ENCODE assay signal across 22 cellular contexts in the genomic region with DNA sequence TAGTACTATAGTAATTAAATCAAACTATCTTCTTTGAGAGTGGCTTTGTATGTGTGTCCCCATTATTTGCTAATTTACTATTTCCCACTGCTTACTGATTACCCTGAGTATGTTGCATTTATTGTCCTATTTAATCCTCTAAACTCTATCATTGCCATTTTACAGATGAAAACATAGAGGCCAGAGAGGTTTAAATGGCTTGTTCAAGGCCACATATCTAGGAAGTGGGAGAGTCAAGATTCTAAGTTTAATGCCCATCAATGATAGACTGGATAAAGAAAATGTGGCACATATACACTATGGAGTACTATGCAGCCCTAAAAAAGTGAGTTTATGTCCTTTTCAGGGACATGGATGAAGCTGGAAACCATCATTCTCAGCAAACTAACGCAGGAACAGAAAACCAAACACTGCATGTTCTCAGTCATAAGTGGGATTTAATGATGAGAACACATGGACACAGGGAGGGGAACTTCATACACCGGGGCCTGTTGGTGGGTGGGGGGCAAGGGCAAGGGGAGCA.
DNase-seq lines count a peak whose midpoint lies in the region; ATAC-seq, FAIRE-seq and TF ChIP-seq lines count a peak whose summit lies in the region.
"Had no signal": no experiment of that assay in that cellular context is flagged by ENCODE, and none has a peak within 500 bp of the region (broad histone marks: within the 10 kb centered on the region; RNA-seq: fewer than 3 reads in every experiment).

No MANE protein-coding gene starts in this region.

- H2BK120ac ChIP-seq in H1 (replicated peaks; ENCODE audit: low read depth, low read length): no peak overlapping the region

- no peak overlapping the region for H3K14ac ChIP-seq in H1 (ENCODE audit: insufficient read length)

- no peak overlapping the region for H2AK5ac ChIP-seq in H1 (ENCODE audit: low read depth, low read length)

- H3K18ac ChIP-seq in H1 (ENCODE audit: extremely low read depth, low read length): no peak overlapping the region

- H2AFZ ChIP-seq in HepG2 (ENCODE audit: low read length) (no peak overlapping the region), OCI-LY7 (ENCODE audit: low read length) (peak overlapping the region; percentile 2; the same call in 1 of the 2 replicates), H1 (ENCODE audit: low read length) (no peak overlapping the region)

- H3K4me2 ChIP-seq in HepG2 (ENCODE audit: low read depth, low read length) (no peak overlapping the region), OCI-LY7 (ENCODE audit: low read length) (peak overlapping the region; percentile 64; the same call in 1 of the 2 replicates), H1 (ENCODE audit: insufficient read depth in 1 of 2, low read depth in 2 of 2, low read length in 2 of 2) (no peak overlapping the region)

- no peaks in the 10 kb centered on the region for H4K20me1 ChIP-seq in HepG2 (ENCODE audit: insufficient read depth, low read length)
- H4K20me1 ChIP-seq in OCI-LY7 (ENCODE audit: insufficient read depth, low read length): no peaks in the 10 kb centered on the region
- no peaks in the 10 kb centered on the region for H4K20me1 ChIP-seq in H1 (replicated peaks in 1 of 2; ENCODE audit: control insufficient read depth in 1 of 2, insufficient read depth in 2 of 2, low read length in 2 of 2)

- no peak overlapping the region for H4K5ac ChIP-seq in H1 (ENCODE audit: insufficient read length, low read depth, low read length)

- H2BK5ac ChIP-seq in H1 (ENCODE audit: low read depth, low read length): no peak overlapping the region

- ATAC-seq in HepG2: no peak
- no peak for ATAC-seq in right lobe of liver
- ATAC-seq in GM19395 (IDR thresholded peaks at IDR 0.05; ENCODE audit: unreplicated experiment): no peak
- ATAC-seq: Right ventricle myocardium inferior had no signal

- no peak for TF ChIP-seq EP300 in HepG2 (IDR thresholded peaks at IDR 0.05; ENCODE audit: low read depth in 2 of 2, low read length in 2 of 2)
- no peak for TF ChIP-seq EP300 in HepG2 (CRISPR knock-in tag; IDR thresholded peaks at IDR 0.05; ENCODE audit: borderline replicate concordance)
- no peak for TF ChIP-seq EP300 in H1 (IDR thresholded peaks at IDR 0.05; ENCODE audit: borderline replicate concordance in 1 of 2, low read depth in 2 of 2, low read length in 2 of 2)

- H3K23me2 ChIP-seq in H1 (ENCODE audit: low read depth, low read length): no peaks in the 10 kb centered on the region

- intact Hi-C loops in HepG2 (cut with micrococcal nuclease; ENCODE audit: unreplicated experiment) (no loop called here), right lobe of liver (cut with DNase I) (no loop called here), OCI-LY7 (cut with micrococcal nuclease; ENCODE audit: unreplicated experiment) (loop anchor here (2.0 to 5.0 kb wide), 4 partner anchors 106 to 556 kb away; a partner anchor contains a TSS)

- TF ChIP-seq CTCF in HepG2 (CRISPR knock-in tag; IDR thresholded peaks at IDR 0.05) (no peak), right lobe of liver (IDR thresholded peaks at IDR 0.05) (no peak), OCI-LY7 (conservative IDR thresholded peaks at IDR 0.05; ENCODE audit: low read length) (no peak), H1 (IDR thresholded peaks at IDR 0.05; ENCODE audit: control extremely low read depth in 1 of 3, insufficient read depth in 1 of 3, low read depth in 1 of 3, low read length in 3 of 3) (no peak)

- in situ Hi-C loops in HepG2 (cut with HindIII; ENCODE audit: extremely low pct_ligation_motif_present, low pct_unique_long_range_greater_than_20kb): no loop called here

- H3K56ac ChIP-seq in H1 (replicated peaks; ENCODE audit: insufficient read length, low read depth, low read length): no peak overlapping the region

- H3K36me3 ChIP-seq in HepG2 (replicated peaks in 1 of 2; ENCODE audit: control insufficient read depth in 1 of 2, insufficient read depth in 2 of 2, low read length in 2 of 2): no peaks in the 10 kb centered on the region
- no peaks in the 10 kb centered on the region for H3K36me3 ChIP-seq in right lobe of liver
- H3K36me3 ChIP-seq in OCI-LY7 (ENCODE audit: insufficient read depth, low read length): no peaks in the 10 kb centered on the region
- H3K36me3 ChIP-seq in H1 (ENCODE audit: control insufficient read depth in 2 of 4, insufficient read depth in 4 of 4, low read length in 3 of 4): no peaks in the 10 kb centered on the region
- H3K36me3 ChIP-seq: SJSA1 had no signal

- BruUV-seq in HepG2 (replicated peaks; lab: Mats Ljungman, UMichigan): no TSS peak
- BruUV-seq in OCI-LY7 (replicated peaks; lab: Mats Ljungman, UMichigan): no TSS peak

- POLR2A ChIA-PET in HepG2 (lab: Yijun Ruan, JAX) (no interaction called here), OCI-LY7 (lab: Charles Lee) (interaction anchor here (0.5 to 2.1 kb wide), 9 partner anchors 8 to 686 kb away, joined by 3 to 10 read pairs (median 4); no protein-coding TSS in a partner anchor), H1 (lab: Charles Lee; ENCODE audit: partially characterized antibody) (interaction anchor here (1.2 to 1.9 kb wide), 2 partner anchors 11 to 12 kb away, joined by 4 to 5 read pairs; no protein-coding TSS in a partner anchor)

- H3K27me3 ChIP-seq in HepG2 (ENCODE audit: control insufficient read depth in 1 of 2, insufficient read depth in 2 of 2, low read length in 2 of 2) (no peaks in the 10 kb centered on the region), right lobe of liver (no peaks in the 10 kb centered on the region), H1 (replicated peaks in 1 of 4; ENCODE audit: control insufficient read depth in 3 of 4, extremely low read depth in 1 of 4, insufficient read depth in 3 of 4, low read length in 3 of 4) (no peaks in the 10 kb centered on the region)
- H3K27me3 ChIP-seq: SJSA1 had no signal

- no peak overlapping the region for H2BK20ac ChIP-seq in H1 (ENCODE audit: low read length)

- FAIRE-seq in HepG2 (lab: Jason Lieb, UNC): no peak
- FAIRE-seq in H1 (lab: Jason Lieb, UNC): no peak
- peak; percentile 42 for FAIRE-seq in urothelium cell line (lab: Jason Lieb, UNC)
- FAIRE-seq: GM12892, H54 had no signal

- TF ChIP-seq RAD21 in HepG2 (CRISPR knock-in tag; IDR thresholded peaks at IDR 0.05) (no peak), H1 (IDR thresholded peaks at IDR 0.05 in 1 of 2, conservative IDR thresholded peaks at IDR 0.05 in 1 of 2; ENCODE audit: low read depth in 2 of 2, low read length in 2 of 2) (no peak)

- H2BK15ac ChIP-seq in H1 (ENCODE audit: low read length): no peak overlapping the region

- no peak overlapping the region for H3K9ac ChIP-seq in HepG2 (ENCODE audit: insufficient read depth, low read depth, low read length)
- H3K9ac ChIP-seq in H1 (replicated peaks in 1 of 4; ENCODE audit: extremely low read depth in 1 of 4, low read depth in 3 of 4, low read length in 3 of 4): no peak overlapping the region

- TF ChIP-seq POLR2A in HepG2 (IDR thresholded peaks at IDR 0.05; ENCODE audit: insufficient read depth in 1 of 2, low read depth in 2 of 2, low read length in 2 of 2) (no peak), right lobe of liver (IDR thresholded peaks at IDR 0.05) (no peak), H1 (IDR thresholded peaks at IDR 0.05; ENCODE audit: control extremely low read depth in 1 of 2, low read depth in 2 of 2, low read length in 2 of 2) (no peak)

- H4K91ac ChIP-seq in H1 (replicated peaks; ENCODE audit: insufficient read length, low read length): no peak overlapping the region

- H3K4me1 ChIP-seq in HepG2 (ENCODE audit: insufficient read depth, low read length) (peaks cover 45% of the 10 kb centered on the region), right lobe of liver (peaks cover 0 to 9% (median 0%) of the 10 kb centered on the region in 4 donors), OCI-LY7 (ENCODE audit: insufficient read depth, low read length, poor library complexity, severe bottlenecking) (peaks cover 98% of the 10 kb centered on the region), H1 (replicated peaks in 1 of 4; ENCODE audit: control insufficient read depth in 3 of 4, insufficient read depth in 4 of 4, low read length in 3 of 4) (peaks cover 0 to 6% (median 4%) of the 10 kb centered on the region in 4 experiments; a peak in 3 of 7 replicates)

- DNase-seq in HepG2 (ENCODE audit: low spot score) (no peak), right lobe of liver (no peak), OCI-LY7 (ENCODE audit: low spot score) (no peak), H1 (ENCODE audit: low read depth in 1 of 2, low spot score in 2 of 2) (no peak), urothelium cell line (ENCODE audit: low spot score) (no peak), NCI-H146 (lab: John Stamatoyannopoulos, UW) (no peak), NCI-H2029 treated with DMSO at 0.1 percent for 48 hours (lab: John Stamatoyannopoulos, UW) (no peak)
- DNase-seq: Caco-2; CD4-positive, alpha-beta memory T cell; DMS 273 treated with DMSO at 0.1 percent for 48 hours; DMS79 treated with DMSO at 0.1 percent for 48 hours; IMR-90; NCI-H1105 treated with DMSO at 0.1 percent for 48 hours; NCI-H1694; NCI-H2081 treated with DMSO at 0.1 percent for 48 hours; NCI-H2171 treated with DMSO at 0.1 percent for 48 hours; NCI-H524 treated with DMSO at 0.1 percent for 48 hours had no signal

- H3K79me2 ChIP-seq in HepG2 (ENCODE audit: insufficient read depth, low read length) (no peaks in the 10 kb centered on the region), OCI-LY7 (ENCODE audit: insufficient read depth, low read depth, low read length) (no peaks in the 10 kb centered on the region), H1 (ENCODE audit: control insufficient read depth in 1 of 2, insufficient read depth in 2 of 2, low read length in 2 of 2) (no peaks in the 10 kb centered on the region)

- no peak overlapping the region for H3K4ac ChIP-seq in H1 (replicated peaks; ENCODE audit: insufficient read length, low read depth, low read length)

- H3K9me2 ChIP-seq in OCI-LY7 (ENCODE audit: insufficient read depth, low read length): no peaks in the 10 kb centered on the region

- H3K79me1 ChIP-seq in H1 (ENCODE audit: low read depth, low read length): no peaks in the 10 kb centered on the region

- H3K23ac ChIP-seq in H1 (ENCODE audit: insufficient read length): no peak overlapping the region

- no peak overlapping the region for H2BK12ac ChIP-seq in H1 (ENCODE audit: low read depth, low read length)

- H3K9me3 ChIP-seq in HepG2 (ENCODE audit: low read length) (no peaks in the 10 kb centered on the region), right lobe of liver (no peaks in the 10 kb centered on the region), OCI-LY7 (ENCODE audit: low read length) (peaks cover 5% of the 10 kb centered on the region; the same call in 1 of the 2 replicates), H1 (ENCODE audit: insufficient read depth in 2 of 2, low read depth in 1 of 2, low read length in 1 of 2) (no peaks in the 10 kb centered on the region)
- H3K9me3 ChIP-seq: Caco-2, SJSA1 had no signal

- H3K4me3 ChIP-seq in HepG2 (replicated peaks in 1 of 3; ENCODE audit: insufficient read depth in 1 of 3, low read depth in 2 of 3, low read length in 3 of 3) (no peak overlapping the region), right lobe of liver (no peak overlapping the region), OCI-LY7 (ENCODE audit: low read depth, low read length, poor library complexity, severe bottlenecking) (no peak overlapping the region), H1 (ENCODE audit: extremely low read depth in 1 of 4, insufficient read depth in 2 of 4, low read depth in 3 of 4, low read length in 4 of 4) (no peak overlapping the region)
- H3K4me3 ChIP-seq: SJSA1 had no signal

- 95% methylated on average over 2 of the region's 2 CpGs for WGBS in HepG2 (ENCODE audit: low lambda C conversion rate)
- WGBS in right lobe of liver (ENCODE audit: insufficient coverage, low coverage, low lambda C conversion rate, missing lambda C conversion rate): no CpG with 5 or more reads among the region's 2 CpGs
- WGBS in H1 (ENCODE audit: extremely low coverage in 1 of 2, insufficient coverage in 1 of 2, insufficient read length in 1 of 2, insufficient replicate concordance in 2 of 2, low coverage in 1 of 2, low lambda C conversion rate in 2 of 2, missing lambda C conversion rate in 1 of 2), 2 experiments: 93% methylated on average over 2 of the region's 2 CpGs; no CpG with 5 or more reads in 1 of the 2 experiments

- CTCF ChIA-PET in HepG2 (lab: Yijun Ruan, JAX; ENCODE audit: low intra/inter-chr PET ratio, low total read pairs): no interaction called here
- CTCF ChIA-PET in OCI-LY7 (lab: Charles Lee; ENCODE audit: unreplicated experiment): no interaction called here
- CTCF ChIA-PET in H1 (lab: Charles Lee; ENCODE audit: partially characterized antibody): interaction anchor here (1.5 kb wide), 1 partner anchor 161 kb away, joined by 3 read pairs; no protein-coding TSS in a partner anchor

- H3K27ac ChIP-seq in HepG2 (ENCODE audit: extremely low read length, insufficient read depth, low read length): no peak overlapping the region
- H3K27ac ChIP-seq in right lobe of liver: no peak overlapping the region
- peak overlapping the region; percentile 72 for H3K27ac ChIP-seq in OCI-LY7 (ENCODE audit: low read depth, low read length, poor library complexity, severe bottlenecking)
- no peak overlapping the region for H3K27ac ChIP-seq in H1 (ENCODE audit: low read depth, low read length)
- H3K27ac ChIP-seq: SJSA1 had no signal

- H4K8ac ChIP-seq in H1 (ENCODE audit: extremely low read depth, insufficient read depth, low read length): no peak overlapping the region
